Comparison of ENCODE assay signal across 8 cellular contexts in genomic region chr6:30102701-30103629, GRCh38. TPM values are rescaled to one million over a fixed set of nuclear protein-coding genes. Genes with fewer than 3 reads are reported as not detected.
A peak's percentile ranks its signal among the peaks of the same experiment; 100 is the strongest.
DNase-seq lines count a peak whose midpoint lies in the region; ATAC-seq and TF ChIP-seq lines count a peak whose summit lies in the region.

No MANE protein-coding gene starts in this region.

- H3K27ac ChIP-seq in coronary artery (peak overlapping the region in 1 of 2 donors; percentile 89), left lung (peak overlapping the region; percentile 43 to 60)

- no peaks in the 10 kb centered on the region for H3K9me3 Mint-ChIP-seq in activated CD4-positive, alpha-beta T cell treated with anti-CD3 and anti-CD28 coated beads for 36 hours (ENCODE audit: low read depth)

- H3K4me1 ChIP-seq in left lung = peaks cover 21 to 36% of the 10 kb centered on the region in 2 donors

- no peaks in the 10 kb centered on the region for H3K36me3 ChIP-seq in left lung

- CTCF ChIA-PET in activated CD4-positive, alpha-beta T cell treated with anti-CD3 and anti-CD28 coated beads for 36 hours (lab: Charles Lee) = interaction anchor here (0.6 to 9.5 kb wide), 25 partner anchors 9 to 395 kb away, joined by 3 to 244 read pairs (median 4); partner anchors contain the start of genes POLR1H and TRIM40

- intact Hi-C loops in activated CD4-positive, alpha-beta T cell treated with anti-CD3 and anti-CD28 coated beads for 36 hours (cut with DNase I, micrococcal nuclease) = loop anchor here (1.0 to 5.0 kb wide), 7 partner anchors 28 to 224 kb away; partner anchors contain the start of genes POLR1H (in 2 of the 2), PPP1R11 (in 1 of the 2), TRIM26 (in 1 of the 2) and TRIM39 (in 1 of the 2)
- intact Hi-C loops in left lung (cut with DNase I) = no loop called here

- DNase-seq in NCI-H460 (ENCODE audit: extremely low read depth, low read depth) = peak; percentile 79
- DNase-seq in activated CD4-positive, alpha-beta T cell treated with anti-CD3 and anti-CD28 coated beads for 36 hours = peak; percentile 90
- peak; percentile 86 for DNase-seq in coronary artery (ENCODE audit: low spot score)
- peak; percentile 83 to 84 for DNase-seq in left lung
- peak; percentile 64 to 77 for DNase-seq in stimulated activated CD4-positive, alpha-beta T cell treated with anti-CD3 and anti-CD28 coated beads, Interleukin-1b, Interleukin-23, amount 100 ng/mL, for 4 hours (ENCODE audit: low read depth in 2 of 2)

- peak overlapping the region; percentile 65 for H3K27ac Mint-ChIP-seq in activated CD4-positive, alpha-beta T cell treated with anti-CD3 and anti-CD28 coated beads for 36 hours

- H3K9me3 ChIP-seq in left lung = no peaks in the 10 kb centered on the region

- ATAC-seq in HG03280 (IDR thresholded peaks at IDR 0.05; ENCODE audit: unreplicated experiment) = peak; percentile 67
- peak; percentile 79 for ATAC-seq in activated CD4-positive, alpha-beta T cell treated with anti-CD3 and anti-CD28 coated beads for 36 hours
- ATAC-seq in left lung = peak; percentile 83
- no peak for ATAC-seq in GM18858 (IDR thresholded peaks at IDR 0.05; ENCODE audit: unreplicated experiment)

- peaks cover 38% of the 10 kb centered on the region for H3K4me1 Mint-ChIP-seq in activated CD4-positive, alpha-beta T cell treated with anti-CD3 and anti-CD28 coated beads for 36 hours

- POLR2A ChIA-PET in activated CD4-positive, alpha-beta T cell treated with anti-CD3 and anti-CD28 coated beads for 36 hours (lab: Charles Lee) = interaction anchor here (0.6 kb wide), 2 partner anchors 29 to 39 kb away, joined by 3 to 4 read pairs; no protein-coding TSS in a partner anchor

- peaks cover 18 to 73% of the 10 kb centered on the region in 2 donors for H3K27me3 ChIP-seq in left lung

- H3K27me3 Mint-ChIP-seq in activated CD4-positive, alpha-beta T cell treated with anti-CD3 and anti-CD28 coated beads for 36 hours = peaks cover 46% of the 10 kb centered on the region

- peak overlapping the region; percentile 73 for H3K4me3 Mint-ChIP-seq in activated CD4-positive, alpha-beta T cell treated with anti-CD3 and anti-CD28 coated beads for 36 hours

- H3K4me3 ChIP-seq in coronary artery (peak overlapping the region; percentile 66), left lung (peak overlapping the region; percentile 17 to 44)

- TF ChIP-seq CTCF in GM12874 (IDR thresholded peaks at IDR 0.05; ENCODE audit: insufficient read depth, low read depth, low read length) (peak; percentile 96), coronary artery (IDR thresholded peaks at IDR 0.05) (peak; percentile 90), left lung (IDR thresholded peaks at IDR 0.05) (peak; percentile 87 to 91)

- H3K36me3 Mint-ChIP-seq in activated CD4-positive, alpha-beta T cell treated with anti-CD3 and anti-CD28 coated beads for 36 hours (ENCODE audit: low read depth) = no peaks in the 10 kb centered on the region

RNA-seq across cellular contexts. Expression of gene TRIM31, which starts 9.9 kb away (rescaled TPM):
- not detected in 2 replicates for total RNA-seq in NCI-H460 (2014; rRNA removed; shearing (Covaris generic))
- polyA plus RNA-seq in NCI-H460 (2014; cell fraction: nucleus; rRNA removed) = not detected in 2 replicates
- not detected for total RNA-seq in activated CD4-positive, alpha-beta T cell treated with anti-CD3 and anti-CD28 coated beads for 36 hours
- total RNA-seq in left lung = under 1 TPM; 0.39 to 0.99 TPM

RNA-seq across cellular contexts. Expression of gene RNF39, which starts 27.4 kb away (rescaled TPM):
- not detected in 2 replicates for total RNA-seq in NCI-H460 (2014; rRNA removed; shearing (Covaris generic))
- polyA plus RNA-seq in NCI-H460 (2014; cell fraction: nucleus; rRNA removed) = not detected in 2 replicates
- not detected for total RNA-seq in activated CD4-positive, alpha-beta T cell treated with anti-CD3 and anti-CD28 coated beads for 36 hours
- total RNA-seq in left lung = 1 to 10 TPM; 2.7 to 3.2 TPM

RNA-seq across cellular contexts. Expression of gene TRIM40, which starts 33.0 kb away (rescaled TPM):
- total RNA-seq in NCI-H460 (2014; rRNA removed; shearing (Covaris generic)) = not detected in 2 replicates
- not detected in 2 replicates for polyA plus RNA-seq in NCI-H460 (2014; cell fraction: nucleus; rRNA removed)
- not detected for total RNA-seq in activated CD4-positive, alpha-beta T cell treated with anti-CD3 and anti-CD28 coated beads for 36 hours
- not detected for total RNA-seq in left lung

RNA-seq across cellular contexts. Expression of gene PPP1R11, which starts 36.0 kb away (rescaled TPM):
- total RNA-seq in NCI-H460 (2014; rRNA removed; shearing (Covaris generic)) = 70.2 and 74.1 TPM in 2 replicates
- 15.0 and 20.4 TPM in 2 replicates for polyA plus RNA-seq in NCI-H460 (2014; cell fraction: nucleus; rRNA removed)
- 10 to 100 TPM; 47.8 to 59.9 TPM for total RNA-seq in activated CD4-positive, alpha-beta T cell treated with anti-CD3 and anti-CD28 coated beads for 36 hours
- 10 to 100 TPM; 57.0 to 60.0 TPM for total RNA-seq in left lung

RNA-seq across cellular contexts. Expression of gene POLR1H, which starts 41.9 kb away (rescaled TPM):
- 25.6 and 32.5 TPM in 2 replicates for total RNA-seq in NCI-H460 (2014; rRNA removed; shearing (Covaris generic))
- 15.5 and 34.4 TPM in 2 replicates for polyA plus RNA-seq in NCI-H460 (2014; cell fraction: nucleus; rRNA removed)
- 10 to 100 TPM; 38.2 to 65.0 TPM for total RNA-seq in activated CD4-positive, alpha-beta T cell treated with anti-CD3 and anti-CD28 coated beads for 36 hours
- 10 to 100 TPM; 21.3 to 24.7 TPM for total RNA-seq in left lung

Comparison
In these comparisons a context has a peak if more than half of its experiments do, and no peak if none do; other contexts are left out.
1. intact Hi-C loops: an anchor here in activated CD4-positive, alpha-beta T cell treated with anti-CD3 and anti-CD28 coated beads for 36 hours (1.0 to 5.0 kb wide); none called in left lung.